In the genomic region with DNA sequence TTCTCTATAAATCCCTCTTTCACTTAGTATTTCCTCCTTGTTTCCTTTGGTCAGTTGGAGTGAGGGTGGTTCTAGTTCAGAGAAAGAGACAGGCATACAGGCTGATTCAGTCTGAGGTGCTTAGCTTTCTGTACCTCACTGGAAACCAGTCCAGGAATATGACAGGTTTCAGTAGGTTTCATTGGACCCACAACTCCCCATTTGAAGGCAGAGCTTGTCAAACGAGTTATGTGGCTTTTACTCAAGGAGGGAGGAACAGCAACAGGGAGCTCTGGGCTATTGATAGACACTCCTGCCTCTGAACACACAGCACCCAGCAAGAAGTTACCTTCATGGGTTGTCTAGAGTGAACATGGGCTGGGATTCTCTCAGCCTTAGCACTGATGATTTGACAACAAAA, we compare ENCODE assay signal across 1 cellular context.
TF ChIP-seq lines count a peak whose summit lies in the region.

No MANE protein-coding gene starts in this region.

TF ChIP-seq in H1, 55 proteins besides CTCF, POLR2A, EP300 and RAD21:
- TF ChIP-seq TAF7 (optimal IDR thresholded peaks at IDR 0.05; ENCODE audit: borderline replicate concordance, low read depth, low read length) = no peak
- TF ChIP-seq CHD1 (IDR thresholded peaks at IDR 0.05; ENCODE audit: low read depth, low read length) = no peak
- no peak for TF ChIP-seq ZNF274 (IDR thresholded peaks at IDR 0.05; ENCODE audit: borderline replicate concordance, extremely low read depth, low read length)
- TF ChIP-seq HDAC6 (IDR thresholded peaks at IDR 0.05; ENCODE audit: low read depth, low read length) = no peak
- no peak for TF ChIP-seq RNF2 (IDR thresholded peaks at IDR 0.05; ENCODE audit: borderline replicate concordance, low read depth, low read length, missing control alignments, poor library complexity, severe bottlenecking)
- TF ChIP-seq SRF (IDR thresholded peaks at IDR 0.05; ENCODE audit: low read depth, low read length) = no peak
- TF ChIP-seq, protein P1, sequence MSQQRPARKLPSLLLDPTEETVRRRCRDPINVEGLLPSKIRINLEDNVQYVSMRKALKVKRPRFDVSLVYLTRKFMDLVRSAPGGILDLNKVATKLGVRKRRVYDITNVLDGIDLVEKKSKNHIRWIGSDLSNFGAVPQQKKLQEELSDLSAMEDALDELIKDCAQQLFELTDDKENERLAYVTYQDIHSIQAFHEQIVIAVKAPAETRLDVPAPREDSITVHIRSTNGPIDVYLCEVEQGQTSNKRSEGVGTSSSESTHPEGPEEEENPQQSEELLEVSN (IDR thresholded peaks at IDR 0.05) = no peak
- TF ChIP-seq BACH1 (IDR thresholded peaks at IDR 0.05; ENCODE audit: low read length) = no peak
- no peak for TF ChIP-seq SAP30 (IDR thresholded peaks at IDR 0.05; ENCODE audit: insufficient read depth, insufficient replicate concordance, low read length)
- no peak for TF ChIP-seq YY1 (IDR thresholded peaks at IDR 0.05; ENCODE audit: low read depth, low read length)
- no peak for TF ChIP-seq FOSL1 (IDR thresholded peaks at IDR 0.05; ENCODE audit: insufficient read depth, low read depth, low read length)
- no peak for TF ChIP-seq HDAC2 (IDR thresholded peaks at IDR 0.05; ENCODE audit: borderline replicate concordance in 1 of 2, low read depth in 2 of 2, low read length in 2 of 2)
- TF ChIP-seq, protein P2, sequence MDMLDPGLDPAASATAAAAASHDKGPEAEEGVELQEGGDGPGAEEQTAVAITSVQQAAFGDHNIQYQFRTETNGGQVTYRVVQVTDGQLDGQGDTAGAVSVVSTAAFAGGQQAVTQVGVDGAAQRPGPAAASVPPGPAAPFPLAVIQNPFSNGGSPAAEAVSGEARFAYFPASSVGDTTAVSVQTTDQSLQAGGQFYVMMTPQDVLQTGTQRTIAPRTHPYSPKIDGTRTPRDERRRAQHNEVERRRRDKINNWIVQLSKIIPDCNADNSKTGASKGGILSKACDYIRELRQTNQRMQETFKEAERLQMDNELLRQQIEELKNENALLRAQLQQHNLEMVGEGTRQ (IDR thresholded peaks at IDR 0.05; ENCODE audit: low read length) = no peak
- TF ChIP-seq SIRT6 (IDR thresholded peaks at IDR 0.05; ENCODE audit: low read length) = no peak
- no peak for TF ChIP-seq CBX8 (IDR thresholded peaks at IDR 0.05; ENCODE audit: borderline replicate concordance, low read depth, low read length)
